Comparison of ENCODE assay signal across 8 cellular contexts in the genomic region with DNA sequence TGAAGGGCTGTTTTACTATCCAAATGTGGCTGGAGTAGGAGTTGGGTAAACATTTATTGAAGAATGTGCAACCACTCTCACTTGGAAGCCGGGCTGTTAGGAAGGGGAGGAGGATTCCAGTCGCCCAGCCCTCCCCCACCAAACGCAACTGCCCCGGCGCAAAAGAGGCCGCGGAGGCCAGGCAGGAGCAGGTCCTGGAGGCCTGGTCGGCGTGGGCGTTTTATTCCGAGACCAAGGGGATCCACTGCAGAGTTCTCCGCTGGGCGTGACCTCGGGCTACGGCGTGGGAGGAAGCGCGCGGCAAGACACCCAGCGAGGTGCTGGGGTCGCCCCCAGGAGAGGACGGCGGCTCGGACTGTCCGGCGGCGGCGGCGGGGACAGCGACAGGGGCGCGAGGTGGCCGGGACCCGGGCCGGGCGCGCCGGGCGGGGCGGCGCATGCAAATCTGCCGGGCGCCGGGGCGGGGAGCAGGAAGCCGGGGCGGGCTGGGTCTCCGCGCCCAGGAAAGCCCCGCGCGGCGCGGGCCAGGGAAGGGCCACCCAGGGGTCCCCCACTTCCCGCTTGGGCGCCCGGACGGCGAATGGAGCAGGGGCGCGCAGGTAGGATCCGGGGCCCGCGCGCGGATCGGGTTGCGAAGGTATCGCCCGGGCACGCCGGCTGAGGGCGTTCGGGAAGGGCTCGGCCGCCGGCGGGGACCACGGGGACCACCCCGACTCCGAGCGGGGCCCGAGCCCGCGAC. TPM values are rescaled to one million over a fixed set of nuclear protein-coding genes. Genes with fewer than 3 reads are reported as not detected.
DNase-seq lines count a peak whose midpoint lies in the region; ATAC-seq lines count a peak whose summit lies in the region.

A gene (plus strand): TSS at position 553 of the 739 bp plus-strand sequence. CDS start 26,230 bp downstream, outside the sequence.

- no peaks in the 10 kb centered on the region for H3K27me3 Mint-ChIP-seq in T-helper 17 cell

- H3K27ac Mint-ChIP-seq in T-helper 17 cell = peak within 1 kb of the TSS; percentile 97

- H3K36me3 Mint-ChIP-seq in T-helper 17 cell (ENCODE audit: low read depth) = peaks cover 3% of the 10 kb centered on the region

- H3K4me3 ChIP-seq in iPS-18a (ENCODE audit: low read length) (peak within 1 kb of the TSS; percentile 82), skin epidermis (peak within 1 kb of the TSS; percentile 53 to 97 (median 74))

- H3K9me3 ChIP-seq in T-helper 17 cell (ENCODE audit: control insufficient read depth, low read length, poor library complexity, severe bottlenecking) (no peaks in the 10 kb centered on the region), iPS-18a (ENCODE audit: control insufficient read depth, low read depth, low read length) (no peaks in the 10 kb centered on the region)

- peaks cover 44% of the 10 kb centered on the region for H3K4me1 Mint-ChIP-seq in T-helper 17 cell

- H3K4me3 Mint-ChIP-seq in T-helper 17 cell = peak within 1 kb of the TSS; percentile 99

- H3K27me3 ChIP-seq in iPS-18a (ENCODE audit: control insufficient read depth, insufficient read depth, low read length) = peaks cover 6% of the 10 kb centered on the region

- peak within 1 kb of the TSS; percentile 56 for H3K9ac ChIP-seq in iPS-18a (ENCODE audit: low read length)

- DNase-seq in T-helper 17 cell = peak; percentile 52 to 62 (median 56)
- DNase-seq in astrocyte of the hippocampus (ENCODE audit: low read depth, low spot score) = peak; percentile 79
- no peak for DNase-seq in NCI-H1105 (lab: John Stamatoyannopoulos, UW)
- DNase-seq in foreskin melanocyte = no peak

- ATAC-seq in GM18868 (IDR thresholded peaks at IDR 0.05; ENCODE audit: unreplicated experiment) (peak; percentile 55), HG03135 (IDR thresholded peaks at IDR 0.05; ENCODE audit: unreplicated experiment) (peak; percentile 41), T-helper 17 cell (peak; percentile 71)

- H3K4me1 ChIP-seq in iPS-18a (ENCODE audit: control insufficient read depth, low read depth, low read length) = peaks cover 10% of the 10 kb centered on the region

- no peak within 1 kb of the TSS for H3K27ac ChIP-seq in iPS-18a (ENCODE audit: low read length)
- H3K27ac ChIP-seq in skin epidermis = peak within 1 kb of the TSS; percentile 89 to 100 (median 99)

- no peaks in the 10 kb centered on the region for H3K36me3 ChIP-seq in iPS-18a (ENCODE audit: control insufficient read depth, low read depth, low read length)

RNA-seq across cellular contexts. Expression of the gene that starts here (rescaled TPM):
- 100 to 1,000 TPM; 156 to 173 TPM for total RNA-seq in T-helper 17 cell

Comparison
In these comparisons a context has a peak if more than half of its experiments do, and no peak if none do; other contexts are left out.
1. DNase-seq: peak in T-helper 17 cell (3 of 3) and astrocyte of the hippocampus (single experiment); none in NCI-H1105 (single experiment) and foreskin melanocyte (single experiment).
2. Peak in every context shown above with its lines, with median percentiles within 50 percentile points of each other: ATAC-seq.